In genomic region chr4:135834471-135834870, GRCh38 we compare ENCODE assay signal across 24 cellular contexts.
"Had no signal": no experiment of that assay in that cellular context is flagged by ENCODE, and none has a peak within 500 bp of the region (broad histone marks: within the 10 kb centered on the region; RNA-seq: fewer than 3 reads in every experiment).

No MANE protein-coding gene starts in this region.

- H3K27ac ChIP-seq: stomach, suprapubic skin, testis, thoracic aorta, thyroid gland, tibial artery, tibial nerve, transverse colon, upper lobe of left lung, upper lobe of right lung, uterus, vagina had no signal

- DNase-seq: stimulated activated CD4-positive, alpha-beta T cell treated with anti-CD3 and anti-CD28 coated beads, Interleukin-2, amount 100 ng/mL, for 48 hours; stimulated activated CD4-positive, alpha-beta T cell treated with anti-CD3 and anti-CD28 coated beads, Interleukin-4, amount 100 ng/mL, for 1 hour; stimulated activated CD4-positive, alpha-beta T cell treated with anti-CD3 and anti-CD28 coated beads, Interleukin-4, amount 100 ng/mL, for 24 hours; stimulated activated CD4-positive, alpha-beta T cell treated with anti-CD3 and anti-CD28 coated beads, Interleukin-4, amount 100 ng/mL, for 4 hours; stimulated activated CD8-positive, alpha-beta memory T cell treated with anti-CD3 and anti-CD28 coated beads, Interleukin-4, amount 100 ng/mL, for 48 hours; stimulated activated naive B cell treated with anti-CD40 and anti-IgM and Interleukin-4, amounts not matched to agents 10 μg/mL and 1 μg/mL and 100 μg/mL, for 72 hours; stimulated activated naive CD4-positive, alpha-beta T cell; stimulated activated naive CD4-positive, alpha-beta T cell treated with Interleukin-2 at 50 U/mL for 16 hours; stimulated activated naive CD8-positive, alpha-beta T cell treated with anti-CD3 and anti-CD28 coated beads, Interleukin-15, amount 100 ng/mL, for 72 hours; stimulated activated naive CD8-positive, alpha-beta T cell treated with anti-CD3 and anti-CD28 coated beads, Interleukin-15, Interleukin-2, amounts not matched to agents 100 U/mL and 50 U/mL, for 24 hours; stomach; substantia nigra; testis; thyroid gland; tibial artery; transverse colon; trophoblast cell; upper lobe of left lung; upper lobe of right lung; uterus had no signal

- H3K36me3 ChIP-seq: stomach, suprapubic skin, thoracic aorta, thyroid gland, tibial artery, tibial nerve, transverse colon, upper lobe of left lung, upper lobe of right lung, uterus, vagina had no signal

- H3K27me3 ChIP-seq: stomach, suprapubic skin, testis, thyroid gland, tibial artery, tibial nerve, transverse colon, upper lobe of left lung, upper lobe of right lung, uterus, vagina had no signal

- H3K9me3 ChIP-seq: stomach, testis, thoracic aorta, thyroid gland, tibial artery, tibial nerve, transverse colon, upper lobe of left lung, upper lobe of right lung, uterus, vagina had no signal

- H3K4me1 ChIP-seq: stomach, suprapubic skin, testis, thyroid gland, tibial artery, tibial nerve, transverse colon, upper lobe of left lung, upper lobe of right lung, uterus, vagina had no signal

- H3K4me3 ChIP-seq: stomach, suprapubic skin, testis, thoracic aorta, thyroid gland, tibial artery, tibial nerve, transverse colon, upper lobe of left lung, upper lobe of right lung, uterus, vagina had no signal
